ENCODE assay signal across 1 cellular context in the genomic region with DNA sequence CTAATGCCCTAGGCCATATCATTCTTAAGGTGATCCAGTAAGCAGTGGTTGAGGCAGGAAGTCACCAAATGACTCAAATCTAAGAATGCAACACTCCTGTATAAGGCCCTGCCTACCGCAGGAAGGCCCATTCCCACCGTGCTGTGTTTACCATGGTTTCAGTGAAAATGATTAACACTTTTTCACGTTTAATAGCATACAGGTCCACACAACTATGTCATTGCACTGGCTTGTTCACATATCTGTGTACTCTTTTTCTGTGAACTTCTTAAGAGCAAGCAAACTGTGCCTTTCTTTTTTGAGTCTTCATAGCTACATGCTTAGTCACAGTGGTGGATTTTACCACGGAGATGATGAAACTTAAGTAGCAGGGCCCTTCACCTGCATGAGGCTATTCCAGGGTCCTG.
TF ChIP-seq lines count a peak whose summit lies in the region.

No MANE protein-coding gene starts in this region.

TF ChIP-seq in HepG2, 621 proteins besides CTCF, POLR2A, EP300 and RAD21 (continued from another document):
- TF ChIP-seq, protein P1, sequence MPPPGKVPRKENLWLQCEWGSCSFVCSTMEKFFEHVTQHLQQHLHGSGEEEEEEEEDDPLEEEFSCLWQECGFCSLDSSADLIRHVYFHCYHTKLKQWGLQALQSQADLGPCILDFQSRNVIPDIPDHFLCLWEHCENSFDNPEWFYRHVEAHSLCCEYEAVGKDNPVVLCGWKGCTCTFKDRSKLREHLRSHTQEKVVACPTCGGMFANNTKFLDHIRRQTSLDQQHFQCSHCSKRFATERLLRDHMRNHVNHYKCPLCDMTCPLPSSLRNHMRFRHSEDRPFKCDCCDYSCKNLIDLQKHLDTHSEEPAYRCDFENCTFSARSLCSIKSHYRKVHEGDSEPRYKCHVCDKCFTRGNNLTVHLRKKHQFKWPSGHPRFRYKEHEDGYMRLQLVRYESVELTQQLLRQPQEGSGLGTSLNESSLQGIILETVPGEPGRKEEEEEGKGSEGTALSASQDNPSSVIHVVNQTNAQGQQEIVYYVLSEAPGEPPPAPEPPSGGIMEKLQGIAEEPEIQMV (CRISPR knock-in tag; IDR thresholded peaks at IDR 0.05; ENCODE audit: low read depth): no peak
- TF ChIP-seq ZFY (CRISPR knock-in tag; IDR thresholded peaks at IDR 0.05) (no peak), NFRKB (IDR thresholded peaks at IDR 0.05) (no peak), DMAP1 (CRISPR knock-in tag; IDR thresholded peaks at IDR 0.05) (no peak), JARID2 (CRISPR knock-in tag; IDR thresholded peaks at IDR 0.05; ENCODE audit: insufficient replicate concordance) (no peak), ZNF232 (CRISPR knock-in tag; IDR thresholded peaks at IDR 0.05; ENCODE audit: borderline replicate concordance) (no peak), ATAD3A (CRISPR knock-in tag; IDR thresholded peaks at IDR 0.05) (no peak), ZC3H4 (CRISPR knock-in tag; IDR thresholded peaks at IDR 0.05; ENCODE audit: borderline replicate concordance) (no peak)
- TF ChIP-seq, protein P2, sequence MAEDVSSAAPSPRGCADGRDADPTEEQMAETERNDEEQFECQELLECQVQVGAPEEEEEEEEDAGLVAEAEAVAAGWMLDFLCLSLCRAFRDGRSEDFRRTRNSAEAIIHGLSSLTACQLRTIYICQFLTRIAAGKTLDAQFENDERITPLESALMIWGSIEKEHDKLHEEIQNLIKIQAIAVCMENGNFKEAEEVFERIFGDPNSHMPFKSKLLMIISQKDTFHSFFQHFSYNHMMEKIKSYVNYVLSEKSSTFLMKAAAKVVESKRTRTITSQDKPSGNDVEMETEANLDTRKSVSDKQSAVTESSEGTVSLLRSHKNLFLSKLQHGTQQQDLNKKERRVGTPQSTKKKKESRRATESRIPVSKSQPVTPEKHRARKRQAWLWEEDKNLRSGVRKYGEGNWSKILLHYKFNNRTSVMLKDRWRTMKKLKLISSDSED (CRISPR knock-in tag; IDR thresholded peaks at IDR 0.05): no peak
